Comparison of ENCODE assay signal across 8 cellular contexts in the genomic region with DNA sequence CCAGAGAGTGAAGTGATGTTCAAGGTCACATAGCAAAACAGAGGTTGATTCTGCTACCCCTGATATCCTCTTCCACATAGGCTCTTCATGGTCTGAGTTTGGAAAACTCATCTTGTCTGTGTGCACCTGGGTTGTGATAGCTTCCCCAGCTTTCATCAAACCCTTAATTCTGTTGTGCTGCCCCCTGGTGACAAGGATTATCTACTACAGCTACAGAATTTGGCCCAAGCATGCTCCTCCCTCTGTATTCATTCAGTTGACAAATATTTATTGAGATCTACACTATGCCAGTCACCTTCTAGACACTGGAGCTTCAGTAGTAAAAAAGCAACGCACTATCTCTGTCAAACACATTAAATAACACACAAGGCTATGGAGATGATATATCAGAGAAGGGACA. TPM values are rescaled to one million over a fixed set of nuclear protein-coding genes. Genes with fewer than 3 reads are reported as not detected.
DNase-seq lines count a peak whose midpoint lies in the region; ATAC-seq, FAIRE-seq and TF ChIP-seq lines count a peak whose summit lies in the region.

No MANE protein-coding gene starts in this region.

- H3K36me3 ChIP-seq in brain microvascular endothelial cell (replicated peaks) = no peaks in the 10 kb centered on the region

- POLR2A ChIA-PET in A549 (lab: Yijun Ruan, JAX) = interaction anchor here (0.9 kb wide), 1 partner anchor 50 kb away, joined by 4 read pairs; no protein-coding TSS in a partner anchor

- no peaks in the 10 kb centered on the region for H3K4me1 ChIP-seq in A549

- H3K4me2 ChIP-seq in A549 = no peak overlapping the region

- 0% methylated on average over 1 of the region's 1 CpG for WGBS in A549 (ENCODE audit: missing lambda C conversion rate)

- peak; percentile 46 to 60 for DNase-seq in A549 (ENCODE audit: low read depth in 1 of 2, low spot score in 1 of 2)
- peak; percentile 49 for DNase-seq in NCI-H1105 (lab: John Stamatoyannopoulos, UW)
- peak in 4 of 5 donors; percentile 7 to 32 (median 30) for DNase-seq in T-helper 1 cell
- DNase-seq in brain microvascular endothelial cell = peak; percentile 61
- DNase-seq in islet precursor cell = peak; percentile 75
- peak; percentile 31 for DNase-seq in stimulated activated CD4-positive, alpha-beta T cell treated with anti-CD3 and anti-CD28 coated beads, Interleukin-1b, Interleukin-23, amount 100 ng/mL, for 48 hours

- no peak for TF ChIP-seq EP300 in A549 (IDR thresholded peaks at IDR 0.05)

- peak; percentile 47 to 62 for TF ChIP-seq RAD21 in A549 (conservative IDR thresholded peaks at IDR 0.05 in 1 of 2, IDR thresholded peaks at IDR 0.05 in 1 of 2)

- no peaks in the 10 kb centered on the region for H3K27me3 ChIP-seq in brain microvascular endothelial cell (replicated peaks)

- FAIRE-seq in A549 (lab: Jason Lieb, UNC) = no peak

- H3K4me3 ChIP-seq in A549 (no peak overlapping the region), GM12875 (ENCODE audit: low read depth, low read length) (no peak overlapping the region), brain microvascular endothelial cell (ENCODE audit: low read depth, low read length) (no peak overlapping the region)

- CTCF ChIA-PET in A549 (lab: Yijun Ruan, JAX) = interaction anchor here (0.6 to 2.7 kb wide), 21 partner anchors 10 to 362 kb away, joined by 3 to 76 read pairs (median 4); a partner anchor contains a TSS

- H3K9me3 ChIP-seq in A549 = no peaks in the 10 kb centered on the region

- in situ Hi-C loops in brain microvascular endothelial cell (cut with HindIII; ENCODE audit: low pct_ligation_motif_present, low sequenced_read_pairs) = loop anchor here (25.0 kb wide), 2 partner anchors 102 to 352 kb away; no protein-coding TSS in a partner anchor

- H3K27ac ChIP-seq in A549 = no peak overlapping the region
- no peak overlapping the region for H3K27ac ChIP-seq in brain microvascular endothelial cell

- peak; percentile 55 for TF ChIP-seq CTCF in A549 (IDR thresholded peaks at IDR 0.05)
- TF ChIP-seq CTCF in GM12875 (IDR thresholded peaks at IDR 0.05; ENCODE audit: borderline replicate concordance, insufficient read depth, low read depth, low read length) = peak; percentile 46; the same call in 1 of the 2 replicates
- peak; percentile 74 for TF ChIP-seq CTCF in brain microvascular endothelial cell (IDR thresholded peaks at IDR 0.05; ENCODE audit: low read depth, low read length, missing control alignments)

- ATAC-seq in A549 (peak; percentile 90 to 92), HG02678 (IDR thresholded peaks at IDR 0.05; ENCODE audit: unreplicated experiment) (peak; percentile 89)

- TF ChIP-seq POLR2A in A549 (IDR thresholded peaks at IDR 0.05; ENCODE audit: low read length) = no peak

TF ChIP-seq in A549, 52 proteins besides CTCF, POLR2A, EP300 and RAD21:
- TF ChIP-seq SMC3 (IDR thresholded peaks at IDR 0.05) = peak; percentile 69
- no peak for TF ChIP-seq RCOR1 (IDR thresholded peaks at IDR 0.05; ENCODE audit: low read depth, low read length)
- TF ChIP-seq, protein P1, sequence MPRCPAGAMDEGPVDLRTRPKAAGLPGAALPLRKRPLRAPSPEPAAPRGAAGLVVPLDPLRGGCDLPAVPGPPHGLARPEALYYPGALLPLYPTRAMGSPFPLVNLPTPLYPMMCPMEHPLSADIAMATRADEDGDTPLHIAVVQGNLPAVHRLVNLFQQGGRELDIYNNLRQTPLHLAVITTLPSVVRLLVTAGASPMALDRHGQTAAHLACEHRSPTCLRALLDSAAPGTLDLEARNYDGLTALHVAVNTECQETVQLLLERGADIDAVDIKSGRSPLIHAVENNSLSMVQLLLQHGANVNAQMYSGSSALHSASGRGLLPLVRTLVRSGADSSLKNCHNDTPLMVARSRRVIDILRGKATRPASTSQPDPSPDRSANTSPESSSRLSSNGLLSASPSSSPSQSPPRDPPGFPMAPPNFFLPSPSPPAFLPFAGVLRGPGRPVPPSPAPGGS (IDR thresholded peaks at IDR 0.05) = no peak
- no peak for TF ChIP-seq JUNB (IDR thresholded peaks at IDR 0.05)

RNA-seq across cellular contexts. Expression of a gene that starts 50.4 kb away (rescaled TPM):
- polyA plus RNA-seq in A549 (2011; rRNA removed) (3.3 and 3.6 TPM in 2 replicates), A549 (2017; fragmentation: RNase III; extraction: RNeasy Plus Mini Kit Qiagen cat#74134 plus additional on column Dnase treatment) (1.6 to 2.7 TPM (median 2.0 TPM) in 3 replicates)
- 1.5 and 1.8 TPM in 2 replicates for polyA plus RNA-seq in A549 (2012; cell fraction: cytosol; rRNA removed)
- 1.1 and 1.5 TPM in 2 replicates for polyA plus RNA-seq in A549 (2012; cell fraction: nucleus; rRNA removed)
- 0.49 and 0.62 TPM in 2 replicates for polyA minus RNA-seq in A549 (2011; rRNA and poly(A)+ RNA removed)

RNA-seq across cellular contexts. Expression of a gene that starts 60.0 kb away (rescaled TPM):
- polyA plus RNA-seq in A549 (2011; rRNA removed) (not detected in 2 replicates), A549 (2017; fragmentation: RNase III; extraction: RNeasy Plus Mini Kit Qiagen cat#74134 plus additional on column Dnase treatment) (not detected in 3 replicates)
- not detected in 2 replicates for polyA plus RNA-seq in A549 (2012; cell fraction: cytosol; rRNA removed)
- not detected in 2 replicates for polyA plus RNA-seq in A549 (2012; cell fraction: nucleus; rRNA removed)
- polyA minus RNA-seq in A549 (2011; rRNA and poly(A)+ RNA removed) = not detected in 2 replicates
